29 cellular contexts compared by ENCODE assay signal in genomic region chrX:145910017-145910416, GRCh38.
DNase-seq lines count a peak whose midpoint lies in the region; ATAC-seq and TF ChIP-seq lines count a peak whose summit lies in the region.
"Had no signal": no experiment of that assay in that cellular context is flagged by ENCODE, and none has a peak within 500 bp of the region (broad histone marks: within the 10 kb centered on the region; RNA-seq: fewer than 3 reads in every experiment).

No MANE protein-coding gene starts in this region.

- H3K4me1 ChIP-seq in left ventricle myocardium inferior, result no peaks in the 10 kb centered on the region
- no peaks in the 10 kb centered on the region for H3K4me1 ChIP-seq in heart right ventricle
- H3K4me1 ChIP-seq: BLaER1, stomach, transverse colon had no signal

- H3K27me3 ChIP-seq in left ventricle myocardium inferior (ENCODE audit: low read depth), result no peaks in the 10 kb centered on the region
- no peaks in the 10 kb centered on the region for H3K27me3 ChIP-seq in heart right ventricle
- H3K27me3 ChIP-seq: cardiac muscle cell, stomach, transverse colon had no signal

- no peak overlapping the region for H3K4me3 ChIP-seq in left ventricle myocardium inferior
- H3K4me3 ChIP-seq in heart right ventricle, result no peak overlapping the region
- H3K4me3 ChIP-seq: BLaER1, cardiac muscle cell, SK-N-MC, smooth muscle cell, stomach, transverse colon had no signal

- TF ChIP-seq CTCF in left ventricle myocardium inferior (IDR thresholded peaks at IDR 0.05; ENCODE audit: borderline replicate concordance) (peak; percentile 12), heart right ventricle (IDR thresholded peaks at IDR 0.05) (no peak), VCaP (conservative IDR thresholded peaks at IDR 0.05) (peak; percentile 25; the same call in 1 of the 2 replicates)

- no peak overlapping the region for H3K27ac ChIP-seq in left ventricle myocardium inferior (replicated peaks)
- no peak overlapping the region for H3K27ac ChIP-seq in heart right ventricle
- H3K27ac ChIP-seq in VCaP, result no peak overlapping the region
- H3K27ac ChIP-seq: BLaER1, cardiac muscle cell, RWPE1, SK-N-MC, stomach, transverse colon had no signal

- 77 to 88% methylated on average over 3 of the region's 3 CpGs for WGBS in heart right ventricle, 2 donors

- DNase-seq in left ventricle myocardium inferior, result no peak
- DNase-seq in heart right ventricle, result no peak
- DNase-seq in medulla oblongata (ENCODE audit: extremely low spot score), result peak; percentile 48
- DNase-seq in GM19238 (ENCODE audit: insufficient read length, low spot score), result no peak
- DNase-seq in effector CD8-positive, alpha-beta T cell (lab: John Stamatoyannopoulos, UW), result no peak
- DNase-seq: activated CD4-positive, alpha-beta memory T cell treated with anti-CD3 and anti-CD28 coated beads, Interleukin-2, amount 10 ng/mL, durations not matched to agents 7 days and 5 days; activated CD4-positive, CD25-positive, alpha-beta regulatory T cell treated with anti-CD3 and anti-CD28 coated beads, Interleukin-2, amount 50 U/mL, for 72 hours; activated CD8-positive, alpha-beta memory T cell treated with anti-CD3 and anti-CD28 coated beads, Interleukin-2, amount 50 U/mL, for 48 hours; activated naive CD4-positive, alpha-beta T cell treated with anti-CD3 and anti-CD28 coated beads, Interleukin-2, amount 50 U/mL, for 16 hours; cortex of kidney; DMS79 treated with DMSO at 0.1 percent for 48 hours; GF-D8; KG1; MM.1S; NCI-H1436; NCI-H446 treated with DMSO at 0.1 percent for 48 hours; stimulated activated CD4-positive, alpha-beta T cell treated with anti-CD3 and anti-CD28 coated beads, Interleukin-1b, Interleukin-23, amount 100 ng/mL, for 48 hours; stomach; transverse colon had no signal

- intact Hi-C loops in left ventricle myocardium inferior (cut with micrococcal nuclease), result no loop called here
- intact Hi-C loops in heart right ventricle (cut with DNase I), result no loop called here

- H3K36me3 ChIP-seq in left ventricle myocardium inferior, result no peaks in the 10 kb centered on the region
- no peaks in the 10 kb centered on the region for H3K36me3 ChIP-seq in heart right ventricle
- H3K36me3 ChIP-seq: BLaER1, cardiac muscle cell, stomach, transverse colon had no signal

- ATAC-seq in heart right ventricle, result no peak
- no peak for ATAC-seq in HG03196 (IDR thresholded peaks at IDR 0.05; ENCODE audit: unreplicated experiment)
- ATAC-seq: activated T-helper 17 cell treated with anti-CD3 and anti-CD28 coated beads, Interleukin-2, amount 50 U/mL, for 72 hours; HCT116; natural killer cell treated with Interleukin-12 subunit alpha and Interleukin-12 subunit beta and Interleukin-15 and Interleukin-18, amount 100 ng/mL, for 72 hours had no signal

- H3K9me3 ChIP-seq in left ventricle myocardium inferior (replicated peaks) (no peaks in the 10 kb centered on the region), heart right ventricle (no peaks in the 10 kb centered on the region)
- H3K9me3 ChIP-seq: BLaER1, stomach, transverse colon had no signal

Comparison
In these comparisons a context has a peak if more than half of its experiments do, and no peak if none do; other contexts are left out.
1. CTCF ChIP-seq: peak in left ventricle myocardium inferior (single experiment) and VCaP (single experiment); none in heart right ventricle (0 of 9).